8 cellular contexts compared by ENCODE assay signal in genomic region chr20:2402271-2402980, GRCh38. TPM values are rescaled to one million over a fixed set of nuclear protein-coding genes. Genes with fewer than 3 reads are reported as not detected.
DNase-seq lines count a peak whose midpoint lies in the region; ATAC-seq, FAIRE-seq and TF ChIP-seq lines count a peak whose summit lies in the region.

No MANE protein-coding gene starts in this region.

- intact Hi-C loops in OCI-LY7 (cut with micrococcal nuclease; ENCODE audit: unreplicated experiment), result no loop called here

- TF ChIP-seq POLR2A in A549 (IDR thresholded peaks at IDR 0.05; ENCODE audit: low read length), result no peak

- H3K4me3 ChIP-seq in A549 (no peak overlapping the region), GM23248 (no peak overlapping the region), OCI-LY7 (ENCODE audit: low read depth, low read length, poor library complexity, severe bottlenecking) (no peak overlapping the region), fibroblast of the aortic adventitia (ENCODE audit: low read depth, low read length) (no peak overlapping the region)

- H3K79me2 ChIP-seq in GM23248 (ENCODE audit: insufficient read depth) (no peaks in the 10 kb centered on the region), OCI-LY7 (ENCODE audit: insufficient read depth, low read depth, low read length) (no peaks in the 10 kb centered on the region)

- H3K4me3 Mint-ChIP-seq in naive thymus-derived CD8-positive, alpha-beta T cell, result no peak overlapping the region

- H3K27ac Mint-ChIP-seq in naive thymus-derived CD8-positive, alpha-beta T cell, result peak overlapping the region in 1 of 10 donors; percentile 58

- POLR2A ChIA-PET in A549 (lab: Yijun Ruan, JAX) (no interaction called here), OCI-LY7 (lab: Charles Lee) (no interaction called here)
- POLR2A ChIA-PET in naive thymus-derived CD8-positive, alpha-beta T cell (lab: Charles Lee), result no interaction called here

- DNase-seq in A549 (ENCODE audit: low read depth in 1 of 2, low spot score in 1 of 2), result peak; percentile 54 to 58
- DNase-seq in GM23248, result peak; percentile 83
- DNase-seq in OCI-LY7 (ENCODE audit: low spot score), result no peak
- DNase-seq in fibroblast of the aortic adventitia (ENCODE audit: low read depth), result peak; percentile 66
- no peak for DNase-seq in naive thymus-derived CD8-positive, alpha-beta T cell
- no peak for DNase-seq in GOT3 (lab: John Stamatoyannopoulos, UW)
- no peak for DNase-seq in NCI-H1436 (lab: John Stamatoyannopoulos, UW)

- no TSS peak for BruUV-seq in OCI-LY7 (replicated peaks; lab: Mats Ljungman, UMichigan)

- peak; percentile 33 to 53; a peak in 3 of 5 replicates for TF ChIP-seq RAD21 in A549 (conservative IDR thresholded peaks at IDR 0.05 in 1 of 2, IDR thresholded peaks at IDR 0.05 in 1 of 2)

- H3K9me2 ChIP-seq in GM23248 (ENCODE audit: insufficient read depth) (no peaks in the 10 kb centered on the region), OCI-LY7 (ENCODE audit: insufficient read depth, low read length) (no peaks in the 10 kb centered on the region)

- TF ChIP-seq EP300 in A549 (IDR thresholded peaks at IDR 0.05), result no peak

- H3K4me1 Mint-ChIP-seq in naive thymus-derived CD8-positive, alpha-beta T cell, result no peaks in the 10 kb centered on the region

- peak; percentile 63 to 79; a peak in 5 of 6 replicates for ATAC-seq in A549
- ATAC-seq in HG03039 (IDR thresholded peaks at IDR 0.05; ENCODE audit: unreplicated experiment), result no peak
- ATAC-seq in naive thymus-derived CD8-positive, alpha-beta T cell, result no peak

- H3K9ac ChIP-seq in GM23248, result no peak overlapping the region

- H3K36me3 ChIP-seq in GM23248 (ENCODE audit: low read depth), result no peaks in the 10 kb centered on the region
- no peaks in the 10 kb centered on the region for H3K36me3 ChIP-seq in OCI-LY7 (ENCODE audit: insufficient read depth, low read length)

- H3K27ac ChIP-seq in A549 (no peak overlapping the region), GM23248 (no peak overlapping the region), OCI-LY7 (ENCODE audit: low read depth, low read length, poor library complexity, severe bottlenecking) (no peak overlapping the region)

- H3K4me2 ChIP-seq in A549, result no peak overlapping the region
- no peak overlapping the region for H3K4me2 ChIP-seq in GM23248 (ENCODE audit: unreplicated experiment)
- H3K4me2 ChIP-seq in OCI-LY7 (ENCODE audit: low read length), result no peak overlapping the region

- TF ChIP-seq CTCF in A549 (IDR thresholded peaks at IDR 0.05), result peak; percentile 54
- TF ChIP-seq CTCF in OCI-LY7 (conservative IDR thresholded peaks at IDR 0.05; ENCODE audit: low read length), result peak; percentile 59
- peak; percentile 47 for TF ChIP-seq CTCF in fibroblast of the aortic adventitia (IDR thresholded peaks at IDR 0.05; ENCODE audit: insufficient read depth, low read length)

- peaks cover 0 to 5% (median 5%) of the 10 kb centered on the region in 3 donors for H3K36me3 Mint-ChIP-seq in naive thymus-derived CD8-positive, alpha-beta T cell

- peak; percentile 51 for FAIRE-seq in A549 (lab: Jason Lieb, UNC)

- in situ Hi-C loops in GM23248 (cut with MboI), result no loop called here

- CTCF ChIA-PET in A549 (lab: Yijun Ruan, JAX) (interaction anchor here (0.6 to 7.8 kb wide), 16 partner anchors 9 to 195 kb away, joined by 3 to 76 read pairs (median 3); no protein-coding TSS in a partner anchor), OCI-LY7 (lab: Charles Lee; ENCODE audit: unreplicated experiment) (no interaction called here)

- H3K27me3 ChIP-seq in GM23248 (replicated peaks; ENCODE audit: insufficient read depth), result peaks cover 5% of the 10 kb centered on the region; the same call in 1 of the 2 replicates

- H3K9me3 ChIP-seq in A549, result peaks cover 13% of the 10 kb centered on the region; the same call in 1 of the 3 replicates
- no peaks in the 10 kb centered on the region for H3K9me3 ChIP-seq in GM23248 (ENCODE audit: low read depth)
- no peaks in the 10 kb centered on the region for H3K9me3 ChIP-seq in OCI-LY7 (ENCODE audit: low read length)

- WGBS in A549 (ENCODE audit: missing lambda C conversion rate), result 37% methylated on average over 7 of the region's 7 CpGs
- 37 to 39% methylated on average over 7 of the region's 7 CpGs for WGBS in GM23248 (ENCODE audit: low coverage in 1 of 2, low lambda C conversion rate in 2 of 2, missing lambda C conversion rate in 2 of 2), 2 experiments

- H3K27me3 Mint-ChIP-seq in naive thymus-derived CD8-positive, alpha-beta T cell, result peaks cover 3 to 24% (median 13%) of the 10 kb centered on the region in 5 donors

- peaks cover 0 to 15% (median 4%) of the 10 kb centered on the region in 9 donors for H3K9me3 Mint-ChIP-seq in naive thymus-derived CD8-positive, alpha-beta T cell

- H3K4me1 ChIP-seq in A549 (no peaks in the 10 kb centered on the region), GM23248 (ENCODE audit: insufficient read depth) (no peaks in the 10 kb centered on the region), OCI-LY7 (ENCODE audit: insufficient read depth, low read length, poor library complexity, severe bottlenecking) (no peaks in the 10 kb centered on the region)

- H3F3A ChIP-seq in GM23248 (ENCODE audit: insufficient read depth), result no peaks in the 10 kb centered on the region

- H2AFZ ChIP-seq in GM23248 (no peak overlapping the region), OCI-LY7 (ENCODE audit: low read length) (no peak overlapping the region)

- H4K20me1 ChIP-seq in GM23248 (ENCODE audit: insufficient read depth), result no peaks in the 10 kb centered on the region
- H4K20me1 ChIP-seq in OCI-LY7 (ENCODE audit: insufficient read depth, low read length), result no peaks in the 10 kb centered on the region

TF ChIP-seq in A549, 52 proteins besides CTCF, POLR2A, EP300 and RAD21:
- TF ChIP-seq SMC3 (IDR thresholded peaks at IDR 0.05) (peak; percentile 57), ZC3H11A (IDR thresholded peaks at IDR 0.05) (no peak)

RNA-seq across cellular contexts. Expression of gene TGM6, which starts 21.7 kb away (rescaled TPM):
- polyA plus RNA-seq in A549 (2011; rRNA removed) (not detected in 2 replicates), A549 (2017; fragmentation: RNase III; extraction: RNeasy Plus Mini Kit Qiagen cat#74134 plus additional on column Dnase treatment) (not detected in 3 replicates), GM23248 (2016; fragmentation: Nextera tagmentation; extraction: Ambion mirVana) (not detected in 2 replicates)
- not detected in 2 replicates for polyA plus RNA-seq in A549 (2012; cell fraction: cytosol; rRNA removed)
- polyA plus RNA-seq in A549 (2012; cell fraction: nucleus; rRNA removed), result not detected in 2 replicates
- not detected in 2 replicates for polyA minus RNA-seq in A549 (2011; rRNA and poly(A)+ RNA removed)
- not detected in 2 replicates for total RNA-seq in GM23248 (2014; rRNA removed; shearing (Covaris generic))
- not detected in 2 replicates for total RNA-seq in OCI-LY7 (2014; rRNA removed; shearing (Covaris generic))
- total RNA-seq in OCI-LY7 (2022) (not detected in 2 replicates), fibroblast of the aortic adventitia (ENCODE audit: low replicate concordance) (not detected in 2 replicates)
- not detected for total RNA-seq in naive thymus-derived CD8-positive, alpha-beta T cell
- not detected for polyA plus RNA-seq in naive thymus-derived CD8-positive, alpha-beta T cell

Comparison
In these comparisons a context has a peak if more than half of its experiments do, and no peak if none do; other contexts are left out.
1. ATAC-seq: peak in A549 (2 of 2); none in HG03039 (single experiment) and naive thymus-derived CD8-positive, alpha-beta T cell (0 of 2).
2. DNase-seq: peak in A549 (2 of 2), GM23248 (single experiment) and fibroblast of the aortic adventitia (single experiment); none in OCI-LY7 (single experiment), naive thymus-derived CD8-positive, alpha-beta T cell (0 of 10), GOT3 (single experiment) and NCI-H1436 (single experiment).
3. Peak in every context shown above with its lines, with median percentiles within 50 percentile points of each other: CTCF ChIP-seq.